Comparison of ENCODE assay signal across 8 cellular contexts in genomic region chr22:50507991-50508884, GRCh38. TPM values are rescaled to one million over a fixed set of nuclear protein-coding genes. Genes with fewer than 3 reads are reported as not detected.
DNase-seq lines count a peak whose midpoint lies in the region; ATAC-seq and TF ChIP-seq lines count a peak whose summit lies in the region.

NCAPH2 (plus strand) TSS chr22:50508224; CDS start chr22:50508338, 114 bp downstream.

- peaks cover 33% of the 10 kb centered on the region for H3K36me3 ChIP-seq in lower lobe of right lung

- H3K4me1 Mint-ChIP-seq in CD14-positive monocyte: peaks cover 20% of the 10 kb centered on the region

- no peaks in the 10 kb centered on the region for H3K27me3 ChIP-seq in lower lobe of right lung (ENCODE audit: low read depth)

- TF ChIP-seq CTCF in CD14-positive monocyte (IDR thresholded peaks at IDR 0.05) (no peak), lower lobe of right lung (IDR thresholded peaks at IDR 0.05) (no peak)

- no peaks in the 10 kb centered on the region for H3K9me3 Mint-ChIP-seq in CD14-positive monocyte

- intact Hi-C loops in CD14-positive monocyte (cut with micrococcal nuclease): loop anchor here (2.0 to 5.0 kb wide), 5 partner anchors 19 to 121 kb away; partner anchors contain the start of genes ARSA (in 2 of the 2), CHKB (in 1 of the 2) and SYCE3 (in 1 of the 2)
- intact Hi-C loops in lower lobe of right lung (cut with DNase I): no loop called here

- peaks cover 13 to 21% of the 10 kb centered on the region in 2 donors for H3K36me3 Mint-ChIP-seq in CD14-positive monocyte

- H3K27ac ChIP-seq in lower lobe of right lung: peak within 1 kb of the TSS; percentile 96

- ATAC-seq in GM19395 (IDR thresholded peaks at IDR 0.05; ENCODE audit: unreplicated experiment) (peak; percentile 62), HG03558 (IDR thresholded peaks at IDR 0.05; ENCODE audit: extremely low read depth, unreplicated experiment) (peak; percentile 38), lower lobe of right lung (peak; percentile 85 to 88)

- peak; percentile 97 for DNase-seq in CD14-positive monocyte (ENCODE audit: low spot score)
- DNase-seq in NCI-H82 treated with DMSO at 0.1 percent for 48 hours (lab: John Stamatoyannopoulos, UW; ENCODE audit: unreplicated experiment): peak; percentile 84
- DNase-seq in activated CD8-positive, alpha-beta memory T cell treated with anti-CD3 and anti-CD28 coated beads for 1 hour (ENCODE audit: extremely low read depth in 1 of 2, low read depth in 1 of 2): peak; percentile 94 to 97
- peak; percentile 98 for DNase-seq in effector CD4-positive, alpha-beta T cell
- DNase-seq in lower lobe of right lung: peak; percentile 98
- DNase-seq in stimulated activated CD4-positive, alpha-beta T cell treated with anti-CD3 and anti-CD28 coated beads, TNF-alpha, amount 100 ng/mL, for 24 hours (ENCODE audit: low read depth in 3 of 3): peak; percentile 97 to 99 (median 97)

- H3K27me3 Mint-ChIP-seq in CD14-positive monocyte (ENCODE audit: low read depth in 3 of 3): peaks cover 0 to 5% (median 0%) of the 10 kb centered on the region in 3 donors

- H3K4me3 Mint-ChIP-seq in CD14-positive monocyte: peak within 1 kb of the TSS; percentile 95 to 96

- H3K27ac Mint-ChIP-seq in CD14-positive monocyte: peak within 1 kb of the TSS; percentile 86 to 97 (median 94)

- H3K4me3 ChIP-seq in lower lobe of right lung: peak within 1 kb of the TSS; percentile 87

- peaks cover 42% of the 10 kb centered on the region for H3K4me1 ChIP-seq in lower lobe of right lung

- H3K9me3 ChIP-seq in lower lobe of right lung: no peaks in the 10 kb centered on the region

RNA-seq across cellular contexts. Expression of gene NCAPH2, which starts in this region (rescaled TPM):
- 10 to 100 TPM; 12.5 to 18.1 TPM for polyA plus RNA-seq in CD14-positive monocyte
- total RNA-seq in lower lobe of right lung: 46.1 TPM

Comparison
In these comparisons a context has a peak if more than half of its experiments do, and no peak if none do; other contexts are left out.
1. Peak in every context shown above with its lines: DNase-seq, ATAC-seq, H3K4me3 ChIP-seq and H3K27ac ChIP-seq.